10 cellular contexts compared by ENCODE assay signal in genomic region chr22:46107089-46107664, GRCh38. TPM values are rescaled to one million over a fixed set of nuclear protein-coding genes. Genes with fewer than 3 reads are reported as not detected.
A peak's percentile ranks its signal among the peaks of the same experiment; 100 is the strongest.
DNase-seq lines count a peak whose midpoint lies in the region; ATAC-seq and TF ChIP-seq lines count a peak whose summit lies in the region.
"Had no signal": no experiment of that assay in that cellular context is flagged by ENCODE, and none has a peak within 500 bp of the region (broad histone marks: within the 10 kb centered on the region; RNA-seq: fewer than 3 reads in every experiment).

No MANE protein-coding gene starts in this region.

- TF ChIP-seq EP300 in esophagus muscularis mucosa (IDR thresholded peaks at IDR 0.05), result no peak

- no peaks in the 10 kb centered on the region for H3K27me3 ChIP-seq in esophagus muscularis mucosa
- H3K27me3 ChIP-seq in hepatocyte, result no peaks in the 10 kb centered on the region
- H3K27me3 ChIP-seq: SJSA1 had no signal

- no peak overlapping the region for H3K4me2 ChIP-seq in hepatocyte

- H3K9me2 ChIP-seq in hepatocyte (replicated peaks; ENCODE audit: insufficient read depth), result no peaks in the 10 kb centered on the region

- H3K9me3 ChIP-seq in esophagus muscularis mucosa (no peaks in the 10 kb centered on the region), hepatocyte (ENCODE audit: low read depth) (no peaks in the 10 kb centered on the region)
- H3K9me3 ChIP-seq: SJSA1 had no signal

- H3K27ac ChIP-seq in C4-2B, result peak overlapping the region; percentile 72
- H3K27ac ChIP-seq in esophagus muscularis mucosa (replicated peaks in 1 of 4), result peak overlapping the region; percentile 77 to 85 (median 81)
- H3K27ac ChIP-seq in hepatocyte, result no peak overlapping the region
- H3K27ac ChIP-seq: SJSA1 had no signal

- intact Hi-C loops in esophagus muscularis mucosa (cut with DNase I), result no loop called here

- no peaks in the 10 kb centered on the region for H3K79me2 ChIP-seq in hepatocyte

- 33% methylated on average over 10 of the region's 35 CpGs for WGBS in esophagus muscularis mucosa
- 87% methylated on average over 23 of the region's 35 CpGs for WGBS in hepatocyte (ENCODE audit: low lambda C conversion rate, missing lambda C conversion rate)

- H3K4me3 ChIP-seq in esophagus muscularis mucosa (no peak overlapping the region), hepatocyte (no peak overlapping the region)
- H3K4me3 ChIP-seq: SJSA1 had no signal

- TF ChIP-seq CTCF in C4-2B (conservative IDR thresholded peaks at IDR 0.05) (no peak), esophagus muscularis mucosa (IDR thresholded peaks at IDR 0.05) (no peak), hepatocyte (IDR thresholded peaks at IDR 0.05; ENCODE audit: poor library complexity) (no peak)

- H3K4me1 ChIP-seq in esophagus muscularis mucosa (peaks cover 98 to 100% (median 99%) of the 10 kb centered on the region in 4 donors), hepatocyte (ENCODE audit: insufficient read depth) (peaks cover 23% of the 10 kb centered on the region)

- H3K36me3 ChIP-seq in esophagus muscularis mucosa (peaks cover 33 to 89% (median 73%) of the 10 kb centered on the region in 4 donors), hepatocyte (replicated peaks; ENCODE audit: insufficient read depth, low read depth) (no peaks in the 10 kb centered on the region)

- no peaks in the 10 kb centered on the region for H4K20me1 ChIP-seq in hepatocyte (ENCODE audit: insufficient read depth, poor library complexity, severe bottlenecking)

- no peak for TF ChIP-seq POLR2A in esophagus muscularis mucosa (IDR thresholded peaks at IDR 0.05; ENCODE audit: low read depth)

- ATAC-seq in GM19452 (IDR thresholded peaks at IDR 0.05; ENCODE audit: unreplicated experiment), result no peak
- ATAC-seq in HG03521 (IDR thresholded peaks at IDR 0.05; ENCODE audit: unreplicated experiment), result no peak

- H2AFZ ChIP-seq in hepatocyte, result no peak overlapping the region

- DNase-seq in NCI-H345 treated with DMSO at 0.1 percent for 48 hours (lab: John Stamatoyannopoulos, UW; ENCODE audit: unreplicated experiment) (peak; percentile 10), esophagus muscularis mucosa (ENCODE audit: extremely low spot score) (no peak), occipital lobe (lab: John Stamatoyannopoulos, UW) (peak; percentile 62), hepatocyte (ENCODE audit: low spot score) (no peak), NCI-H226 (no peak)
- DNase-seq: activated gamma-delta T cell treated with Interleukin-2 at 50 U/mL for 16 hours had no signal

RNA-seq across cellular contexts. Expression of gene PPARA, which starts 43.1 kb away (rescaled TPM):
- total RNA-seq in esophagus muscularis mucosa (10 to 100 TPM; 17.0 to 50.9 (median 26.8) TPM), occipital lobe (3.3 TPM), hepatocyte (28.0 and 31.0 TPM in 2 replicates)
- polyA plus RNA-seq in hepatocyte, result 12.3 and 13.7 TPM in 2 replicates

Comparison
In these comparisons a context has a peak if more than half of its experiments do, and no peak if none do; other contexts are left out.
1. DNase-seq: peak in NCI-H345 treated with DMSO at 0.1 percent for 48 hours (single experiment) and occipital lobe (single experiment); none in esophagus muscularis mucosa (single experiment), hepatocyte (single experiment) and NCI-H226 (single experiment).